8 cellular contexts compared by ENCODE assay signal in genomic region chr9:37902804-37903580, GRCh38. TPM values are rescaled to one million over a fixed set of nuclear protein-coding genes. Genes with fewer than 3 reads are reported as not detected.
DNase-seq lines count a peak whose midpoint lies in the region; ATAC-seq and TF ChIP-seq lines count a peak whose summit lies in the region.

No MANE protein-coding gene starts in this region.

- H3K4me3 ChIP-seq in endodermal cell (ENCODE audit: low read length) = peak overlapping the region; percentile 86

- no peaks in the 10 kb centered on the region for H3K9me3 Mint-ChIP-seq in endodermal cell
- H3K9me3 Mint-ChIP-seq in natural killer cell = no peaks in the 10 kb centered on the region

- H3K36me3 ChIP-seq in endodermal cell (ENCODE audit: control insufficient read depth, insufficient read depth, low read length) = peaks cover 20% of the 10 kb centered on the region

- H3K4me1 Mint-ChIP-seq in endodermal cell = peaks cover 17% of the 10 kb centered on the region
- H3K4me1 Mint-ChIP-seq in natural killer cell = peaks cover 17 to 33% of the 10 kb centered on the region in 2 donors

- no peak overlapping the region for H3K27ac ChIP-seq in endodermal cell (ENCODE audit: low read depth, low read length)

- H3K4me1 ChIP-seq in endodermal cell (ENCODE audit: control insufficient read depth, insufficient read depth, low read length) = peaks cover 8% of the 10 kb centered on the region

- peak overlapping the region; percentile 77 for H3K4me3 Mint-ChIP-seq in endodermal cell
- H3K4me3 Mint-ChIP-seq in natural killer cell = peak overlapping the region; percentile 94

- 14 to 21% methylated on average over 12 to 14 of the region's 14 CpGs for WGBS in endodermal cell (ENCODE audit: insufficient coverage in 1 of 2, insufficient read length in 1 of 2), 2 experiments

- H3K27ac Mint-ChIP-seq in endodermal cell (peak overlapping the region; percentile 88), natural killer cell (peak overlapping the region; percentile 57 to 94)

- H3K27me3 ChIP-seq in endodermal cell (ENCODE audit: control insufficient read depth, insufficient read depth, low read length, poor library complexity, severe bottlenecking) = no peaks in the 10 kb centered on the region

- peak overlapping the region; percentile 41 for H3K9ac ChIP-seq in endodermal cell (ENCODE audit: extremely low read depth, low read length, poor library complexity, severe bottlenecking)

- H3K27me3 Mint-ChIP-seq in endodermal cell (ENCODE audit: insufficient read depth) (no peaks in the 10 kb centered on the region), natural killer cell (ENCODE audit: low read depth in 2 of 2) (no peaks in the 10 kb centered on the region)

- H3K36me3 Mint-ChIP-seq in endodermal cell (ENCODE audit: low read depth) = peaks cover 14% of the 10 kb centered on the region
- no peaks in the 10 kb centered on the region for H3K36me3 Mint-ChIP-seq in natural killer cell

- no peaks in the 10 kb centered on the region for H3K9me3 ChIP-seq in endodermal cell (ENCODE audit: control insufficient read depth, low read length)

- TF ChIP-seq CTCF in endodermal cell (conservative IDR thresholded peaks at IDR 0.05) (no peak), natural killer cell (IDR thresholded peaks at IDR 0.05) (no peak)

- intact Hi-C loops in natural killer cell (cut with micrococcal nuclease) = no loop called here

- ATAC-seq in HG02623 (IDR thresholded peaks at IDR 0.05; ENCODE audit: unreplicated experiment) (peak; percentile 6), natural killer cell (no peak)

- peak; percentile 27 for DNase-seq in activated CD4-positive, alpha-beta T cell treated with anti-CD3 and anti-CD28 coated beads for 48 hours
- no peak for DNase-seq in activated CD4-positive, alpha-beta T cell treated with anti-CD3 and anti-CD28 coated beads, Interleukin-2, amount 50 U/mL, for 1 hour
- DNase-seq in RKO (ENCODE audit: low spot score) = peak; percentile 87
- DNase-seq in endodermal cell = no peak
- DNase-seq in natural killer cell = no peak
- DNase-seq in globus pallidus (ENCODE audit: low spot score) = no peak
- DNase-seq in cerebellum (ENCODE audit: low spot score) = no peak

RNA-seq across cellular contexts. Expression of gene SLC25A51, which starts 0.9 kb away (rescaled TPM):
- 10 to 100 TPM; 15.8 to 17.2 TPM for total RNA-seq in endodermal cell
- polyA plus RNA-seq in endodermal cell (2013, experiment 1 of 2) = 15.8 TPM
- 16.7 TPM for polyA plus RNA-seq in endodermal cell (2013, experiment 2 of 2)
- total RNA-seq in natural killer cell = 10 to 100 TPM; 22.2 to 35.4 (median 33.7) TPM
- total RNA-seq in cerebellum = 60.3 TPM

Comparison
In these comparisons a context has a peak if more than half of its experiments do, and no peak if none do; other contexts are left out.
1. DNase-seq: peak in activated CD4-positive, alpha-beta T cell treated with anti-CD3 and anti-CD28 coated beads for 48 hours (single experiment) and RKO (single experiment); none in activated CD4-positive, alpha-beta T cell treated with anti-CD3 and anti-CD28 coated beads, Interleukin-2, amount 50 U/mL, for 1 hour (single experiment), endodermal cell (single experiment), natural killer cell (single experiment), globus pallidus (single experiment) and cerebellum (single experiment).